30 cellular contexts compared by ENCODE assay signal in the genomic region with DNA sequence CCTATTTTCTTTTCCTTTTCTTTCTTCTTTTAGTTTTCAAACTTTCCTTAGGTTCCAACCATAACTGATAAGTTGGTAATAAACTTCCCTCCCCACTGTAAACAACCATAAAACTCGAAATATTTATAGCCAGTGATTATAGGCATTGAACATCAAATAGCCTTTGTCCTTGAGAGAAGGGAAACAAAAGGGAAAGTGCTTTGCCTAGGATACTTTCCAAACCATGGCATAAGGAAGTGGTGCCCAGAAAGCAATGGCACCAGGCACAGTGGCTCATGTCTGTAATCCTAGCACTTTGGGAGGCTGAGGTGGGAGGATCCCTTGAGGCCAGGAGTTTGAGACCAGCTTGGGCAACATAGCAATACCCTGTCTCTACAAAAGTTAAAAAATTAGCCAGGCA. TPM values are rescaled to one million over a fixed set of nuclear protein-coding genes. Genes with fewer than 3 reads are reported as not detected.
"Had no signal": no experiment of that assay in that cellular context is flagged by ENCODE, and none has a peak within 500 bp of the region (broad histone marks: within the 10 kb centered on the region; RNA-seq: fewer than 3 reads in every experiment).

No MANE protein-coding gene starts in this region.

- H3K27ac Mint-ChIP-seq: activated CD4-positive, alpha-beta memory T cell treated with anti-CD3 and anti-CD28 coated beads for 36 hours; activated CD4-positive, alpha-beta T cell treated with anti-CD3 and anti-CD28 coated beads for 36 hours; activated CD4-positive, alpha-beta T cell treated with anti-CD3 and anti-CD28 coated beads, Interleukin-2, amount 10 ng/mL, durations not matched to agents 24 days and 14 days; activated CD8-positive, alpha-beta memory T cell treated with anti-CD3 and anti-CD28 coated beads, Interleukin-2, amount 10 ng/mL, durations not matched to agents 7 days and 5 days; activated CD8-positive, alpha-beta T cell treated with anti-CD3 and anti-CD28 coated beads, Interleukin-2, amount 10 ng/mL, durations not matched to agents 7 days and 5 days; activated naive CD4-positive, alpha-beta T cell treated with anti-CD3 and anti-CD28 coated beads, Interleukin-2, amount 10 ng/mL, durations not matched to agents 7 days and 5 days; activated naive CD4-positive, alpha-beta T cell treated with anti-CD3 and anti-CD28 coated beads, Interleukin-2, amount 50 U/mL, for 72 hours; activated naive CD8-positive, alpha-beta T cell treated with anti-CD3 and anti-CD28 coated beads, Interleukin-2, amount 10 ng/mL, durations not matched to agents 7 days and 5 days; activated T-cell treated with anti-CD3 and anti-CD28 coated beads, Interleukin-2, amount 50 U/mL, for 72 hours; brain; endodermal cell had no signal

- H3K27ac ChIP-seq: ascending aorta, breast epithelium, cardiac muscle cell, colonic mucosa, dorsolateral prefrontal cortex, foreskin keratinocyte, gastrocnemius medialis had no signal

- DNase-seq: activated CD4-positive, alpha-beta memory T cell treated with anti-CD3 and anti-CD28 coated beads for 36 hours; activated CD4-positive, alpha-beta T cell treated with anti-CD3 and anti-CD28 coated beads for 36 hours; activated CD4-positive, alpha-beta T cell treated with anti-CD3 and anti-CD28 coated beads, Interleukin-2, amount 10 ng/mL, durations not matched to agents 24 days and 14 days; activated CD4-positive, CD25-positive, alpha-beta regulatory T cell; activated CD4-positive, CD25-positive, alpha-beta regulatory T cell treated with anti-CD3 and anti-CD28 coated beads, Interleukin-2, amount 50 U/mL, for 72 hours; activated CD8-positive, alpha-beta memory T cell treated with anti-CD3 and anti-CD28 coated beads, Interleukin-2, amount 10 ng/mL, durations not matched to agents 7 days and 5 days; activated CD8-positive, alpha-beta memory T cell treated with anti-CD3 and anti-CD28 coated beads, Interleukin-2, amount 50 U/mL, for 4 hours; activated CD8-positive, alpha-beta T cell treated with anti-CD3 and anti-CD28 coated beads, Interleukin-2, amount 10 ng/mL, durations not matched to agents 7 days and 5 days; activated gamma-delta T cell; activated naive CD4-positive, alpha-beta T cell; activated naive CD4-positive, alpha-beta T cell treated with anti-CD3 and anti-CD28 coated beads, Interleukin-2, amount 10 ng/mL, durations not matched to agents 7 days and 5 days; activated naive CD8-positive, alpha-beta T cell treated with anti-CD3 and anti-CD28 coated beads, Interleukin-2, amount 10 ng/mL, durations not matched to agents 7 days and 5 days; activated T-cell treated with anti-CD3 and anti-CD28 coated beads, Interleukin-2, amount 50 U/mL, for 1 hour; activated T-cell treated with anti-CD3 and anti-CD28 coated beads, Interleukin-2, amount 50 U/mL, for 72 hours; central memory CD4-positive, alpha-beta T cell; cerebellar nuclear complex; colonic mucosa; dorsolateral prefrontal cortex; effector memory CD4-positive, alpha-beta T cell; endodermal cell; foreskin keratinocyte; gastrocnemius medialis; glutamatergic neuron; T-helper 2 cell had no signal

- H3K4me1 ChIP-seq: ascending aorta, breast epithelium, colonic mucosa, foreskin keratinocyte, gastrocnemius medialis had no signal

- H3K4me1 Mint-ChIP-seq: activated CD4-positive, alpha-beta T cell treated with anti-CD3 and anti-CD28 coated beads for 36 hours; activated CD4-positive, alpha-beta T cell treated with anti-CD3 and anti-CD28 coated beads, Interleukin-2, amount 10 ng/mL, durations not matched to agents 24 days and 14 days; activated CD8-positive, alpha-beta memory T cell treated with anti-CD3 and anti-CD28 coated beads, Interleukin-2, amount 10 ng/mL, durations not matched to agents 7 days and 5 days; activated naive CD4-positive, alpha-beta T cell treated with anti-CD3 and anti-CD28 coated beads, Interleukin-2, amount 10 ng/mL, durations not matched to agents 7 days and 5 days; activated naive CD8-positive, alpha-beta T cell treated with anti-CD3 and anti-CD28 coated beads, Interleukin-2, amount 10 ng/mL, durations not matched to agents 7 days and 5 days; endodermal cell had no signal

- H3K27me3 ChIP-seq: ascending aorta, breast epithelium, cardiac muscle cell, colonic mucosa, dorsolateral prefrontal cortex, foreskin keratinocyte, gastrocnemius medialis had no signal

- H3K36me3 Mint-ChIP-seq: activated naive CD4-positive, alpha-beta T cell treated with anti-CD3 and anti-CD28 coated beads, Interleukin-2, amount 10 ng/mL, durations not matched to agents 7 days and 5 days had no signal

- ATAC-seq: activated CD4-positive, alpha-beta T cell treated with anti-CD3 and anti-CD28 coated beads for 36 hours; activated CD8-positive, alpha-beta memory T cell treated with anti-CD3 and anti-CD28 coated beads, Interleukin-2, amount 10 ng/mL, durations not matched to agents 7 days and 5 days; activated CD8-positive, alpha-beta T cell treated with anti-CD3 and anti-CD28 coated beads, Interleukin-2, amount 10 ng/mL, durations not matched to agents 7 days and 5 days; activated naive CD4-positive, alpha-beta T cell treated with anti-CD3 and anti-CD28 coated beads, Interleukin-2, amount 50 U/mL, for 72 hours; activated T-cell treated with anti-CD3 and anti-CD28 coated beads, Interleukin-2, amount 50 U/mL, for 72 hours; esophagus mucosa; foreskin keratinocyte; gastrocnemius medialis had no signal

- H3K36me3 ChIP-seq: ascending aorta, breast epithelium, cardiac muscle cell, colonic mucosa, gastrocnemius medialis had no signal

- H3K4me3 ChIP-seq: ascending aorta, breast epithelium, cardiac muscle cell, colonic mucosa, dorsolateral prefrontal cortex, gastrocnemius medialis had no signal

- H3K9me3 ChIP-seq: colonic mucosa, gastrocnemius medialis had no signal

- H3K4me3 Mint-ChIP-seq: activated CD4-positive, alpha-beta memory T cell treated with anti-CD3 and anti-CD28 coated beads for 36 hours; activated CD4-positive, alpha-beta T cell treated with anti-CD3 and anti-CD28 coated beads for 36 hours; activated CD4-positive, alpha-beta T cell treated with anti-CD3 and anti-CD28 coated beads, Interleukin-2, amount 10 ng/mL, durations not matched to agents 24 days and 14 days; activated CD8-positive, alpha-beta memory T cell treated with anti-CD3 and anti-CD28 coated beads, Interleukin-2, amount 10 ng/mL, durations not matched to agents 7 days and 5 days; activated CD8-positive, alpha-beta T cell treated with anti-CD3 and anti-CD28 coated beads, Interleukin-2, amount 10 ng/mL, durations not matched to agents 7 days and 5 days; activated naive CD4-positive, alpha-beta T cell treated with anti-CD3 and anti-CD28 coated beads, Interleukin-2, amount 10 ng/mL, durations not matched to agents 7 days and 5 days; activated naive CD8-positive, alpha-beta T cell treated with anti-CD3 and anti-CD28 coated beads, Interleukin-2, amount 10 ng/mL, durations not matched to agents 7 days and 5 days; activated T-cell treated with anti-CD3 and anti-CD28 coated beads, Interleukin-2, amount 50 U/mL, for 72 hours; brain; endodermal cell had no signal

RNA-seq across cellular contexts. Expression of a gene that starts 11.9 kb away (rescaled TPM):
- total RNA-seq: activated CD4-positive, alpha-beta memory T cell treated with anti-CD3 and anti-CD28 coated beads for 36 hours; activated CD8-positive, alpha-beta T cell treated with anti-CD3 and anti-CD28 coated beads, Interleukin-2, amount 10 ng/mL, durations not matched to agents 7 days and 5 days; activated naive CD4-positive, alpha-beta T cell treated with anti-CD3 and anti-CD28 coated beads, Interleukin-2, amount 50 U/mL, for 72 hours had no signal

RNA-seq across cellular contexts. Expression of a gene that starts 48.6 kb away (rescaled TPM):
- total RNA-seq: activated CD8-positive, alpha-beta T cell treated with anti-CD3 and anti-CD28 coated beads, Interleukin-2, amount 10 ng/mL, durations not matched to agents 7 days and 5 days had no signal
